8 cellular contexts compared by ENCODE assay signal in genomic region chr1:16873076-16873879, GRCh38. TPM values are rescaled to one million over a fixed set of nuclear protein-coding genes. Genes with fewer than 3 reads are reported as not detected.
A peak's percentile ranks its signal among the peaks of the same experiment; 100 is the strongest.
DNase-seq lines count a peak whose midpoint lies in the region; ATAC-seq and TF ChIP-seq lines count a peak whose summit lies in the region.
"Not testable (repeated sequence)": the region's sequence is repeated elsewhere in the genome, so short reads cannot be mapped to it uniquely, and the experiment has no call there.

No MANE protein-coding gene starts in this region.

- peak; percentile 73 for ATAC-seq in T-helper 17 cell
- ATAC-seq in left ventricle myocardium superior = peak; percentile 75

- DNase-seq in T-helper 17 cell (peak; percentile 48 to 59 (median 52)), colonic mucosa (peak; percentile 87), left ventricle myocardium superior (peak; percentile 75), midbrain (lab: John Stamatoyannopoulos, UW) (peak; percentile 73), spleen (peak; percentile 89)
- peak; percentile 31 for DNase-seq in activated effector memory CD4-positive, alpha-beta T cell treated with Interleukin-2 at 50 U/mL for 16 hours
- DNase-seq in tibial nerve (ENCODE audit: low spot score in 2 of 2) = not testable (repeated sequence)

- H3K27ac Mint-ChIP-seq in T-helper 17 cell = peak overlapping the region; percentile 73

- peak overlapping the region; percentile 62 for H3K9ac ChIP-seq in ES-I3 (ENCODE audit: low read depth, low read length)
- not testable (repeated sequence) for H3K9ac ChIP-seq in colonic mucosa (ENCODE audit: low read depth in 2 of 2, low read length in 2 of 2)

- 17 to 39% (median 31%) methylated on average over 26 to 41 of the region's 52 CpGs for WGBS in spleen, 5 donors
- 14 to 16% methylated on average over 36 to 42 of the region's 52 CpGs for WGBS in tibial nerve, 2 donors

- intact Hi-C loops in colonic mucosa (cut with DNase I); left ventricle myocardium superior (cut with micrococcal nuclease); spleen (cut with DNase I; ENCODE audit: low total_unique reads): not testable (repeated sequence)

- H3K27me3 ChIP-seq in colonic mucosa = not testable (repeated sequence)
- H3K27me3 ChIP-seq in spleen (replicated peaks in 1 of 7) (peaks cover 0 to 67% (median 21%) of the 10 kb centered on the region in 7 donors), tibial nerve (peaks cover 0 to 41% of the 10 kb centered on the region in 2 donors)

- H3K27ac ChIP-seq in colonic mucosa, spleen, tibial nerve: not testable (repeated sequence)

- peak overlapping the region; percentile 91 for H3K4me3 Mint-ChIP-seq in T-helper 17 cell

- not testable (repeated sequence) for H3K9me3 ChIP-seq in ES-I3 (ENCODE audit: control insufficient read depth, insufficient read depth, low read length); T-helper 17 cell (ENCODE audit: control insufficient read depth, low read length, poor library complexity, severe bottlenecking); colonic mucosa; spleen; tibial nerve

- TF ChIP-seq EP300 in tibial nerve (IDR thresholded peaks at IDR 0.05) = not testable (repeated sequence)

- not testable (repeated sequence) for H3K4me1 ChIP-seq in ES-I3 (ENCODE audit: insufficient read depth, low read length); colonic mucosa
- peaks cover 0 to 16% (median 7%) of the 10 kb centered on the region in 6 donors for H3K4me1 ChIP-seq in spleen
- H3K4me1 ChIP-seq in tibial nerve = peaks cover 0 to 15% (median 2%) of the 10 kb centered on the region in 4 donors

- H3K36me3 ChIP-seq in ES-I3 (ENCODE audit: insufficient read depth, low read length); colonic mucosa; spleen; tibial nerve: not testable (repeated sequence)

- not testable (repeated sequence) for H3K4me3 ChIP-seq in colonic mucosa
- H3K4me3 ChIP-seq in spleen = peak overlapping the region in 3 of 8 donors; percentile 20 to 62 (median 35)
- H3K4me3 ChIP-seq in tibial nerve = peak overlapping the region; percentile 19 to 45 (median 21)

- H3K27me3 Mint-ChIP-seq in T-helper 17 cell = peaks cover 48% of the 10 kb centered on the region

- TF ChIP-seq CTCF in colonic mucosa (IDR thresholded peaks at IDR 0.05); spleen (IDR thresholded peaks at IDR 0.05 in 8 of 11, conservative IDR thresholded peaks at IDR 0.05 in 3 of 11); tibial nerve (IDR thresholded peaks at IDR 0.05): not testable (repeated sequence)

- H3K4me1 Mint-ChIP-seq in T-helper 17 cell = peaks cover 13% of the 10 kb centered on the region

- TF ChIP-seq POLR2A in spleen (IDR thresholded peaks at IDR 0.05); tibial nerve (IDR thresholded peaks at IDR 0.05): not testable (repeated sequence)

- not testable (repeated sequence) for H3K36me3 Mint-ChIP-seq in T-helper 17 cell (ENCODE audit: low read depth)

RNA-seq across cellular contexts. Expression of gene RNU1-2, which starts 22.5 kb away (rescaled TPM):
- total RNA-seq in T-helper 17 cell (1,000 to 10,000 TPM; 3,182 to 3,922 TPM), colonic mucosa (1,000 to 10,000 TPM; 1,159 to 2,517 TPM), left ventricle myocardium superior (4,234 TPM), spleen (1,000 to 10,000 TPM in 4 of 7 donors, under 1 TPM in 3; under 0.01 to 8,075 (median 6,234) TPM), tibial nerve (under 1 TPM; under 0.01 TPM)
- polyA plus RNA-seq in spleen = not detected

RNA-seq across cellular contexts. Expression of gene CROCC, which starts 48.5 kb away (rescaled TPM):
- total RNA-seq in T-helper 17 cell = 10 to 100 TPM; 52.4 to 55.9 TPM
- 10 to 100 TPM in 1 of 2 donors, 1 to 10 TPM in 1; 6.9 to 21.6 TPM for total RNA-seq in colonic mucosa
- total RNA-seq in left ventricle myocardium superior = 7.9 TPM
- total RNA-seq in spleen = 10 to 100 TPM; 19.0 to 41.9 (median 31.0) TPM
- polyA plus RNA-seq in spleen = 10 to 100 TPM; 14.5 to 55.4 (median 27.5) TPM
- 100 to 1,000 TPM in 1 of 4 donors, 10 to 100 TPM in 3; 22.3 to 164 (median 68.4) TPM for total RNA-seq in tibial nerve
